In genomic region chr19:2982983-2983350, GRCh38 we compare ENCODE assay signal across 8 cellular contexts. TPM values are rescaled to one million over a fixed set of nuclear protein-coding genes. Genes with fewer than 3 reads are reported as not detected.
A peak's percentile ranks its signal among the peaks of the same experiment; 100 is the strongest.
DNase-seq lines count a peak whose midpoint lies in the region; ATAC-seq and TF ChIP-seq lines count a peak whose summit lies in the region.

No MANE protein-coding gene starts in this region.

- peak overlapping the region; percentile 31 for H3K4me2 ChIP-seq in smooth muscle cell

- peak overlapping the region; percentile 90 for H3K27ac ChIP-seq in adipose tissue (ENCODE audit: low read depth, low read length)
- peak overlapping the region; percentile 83 to 85 for H3K27ac ChIP-seq in right atrium auricular region
- H3K27ac ChIP-seq in smooth muscle cell (ENCODE audit: low read depth): no peak overlapping the region

- CTCF ChIA-PET in activated CD4-positive, alpha-beta memory T cell treated with anti-CD3 and anti-CD28 coated beads, Interleukin-2, amount 10 ng/mL, durations not matched to agents 7 days and 5 days (lab: Charles Lee): no interaction called here

- no peak overlapping the region for H2AFZ ChIP-seq in smooth muscle cell (ENCODE audit: low read depth)

- no peak overlapping the region for H3K9ac ChIP-seq in smooth muscle cell (ENCODE audit: low read depth)

- WGBS in adipose tissue, 3 donors: 0 to 8% (median 3%) methylated on average over 9 to 10 of the region's 10 CpGs
- 35% methylated on average over 10 of the region's 10 CpGs for WGBS in smooth muscle cell (ENCODE audit: low lambda C conversion rate)

- TF ChIP-seq CTCF in right atrium auricular region (IDR thresholded peaks at IDR 0.05) (no peak), smooth muscle cell (IDR thresholded peaks at IDR 0.05; ENCODE audit: borderline replicate concordance, insufficient read depth, poor library complexity, severe bottlenecking) (no peak)

- H3K4me3 ChIP-seq in right atrium auricular region (no peak overlapping the region), smooth muscle cell (no peak overlapping the region)

- peaks cover under 1% of the 10 kb centered on the region for H3F3A ChIP-seq in smooth muscle cell (ENCODE audit: low read depth)

- no peaks in the 10 kb centered on the region for H3K27me3 ChIP-seq in right atrium auricular region
- no peaks in the 10 kb centered on the region for H3K27me3 ChIP-seq in smooth muscle cell (ENCODE audit: low read depth)

- H3K27me3 Mint-ChIP-seq in activated CD4-positive, alpha-beta memory T cell treated with anti-CD3 and anti-CD28 coated beads, Interleukin-2, amount 10 ng/mL, durations not matched to agents 7 days and 5 days: peaks cover 17% of the 10 kb centered on the region

- DNase-seq in LHCN-M2 (ENCODE audit: low read depth): peak; percentile 37
- peak; percentile 95 for DNase-seq in right atrium auricular region (ENCODE audit: low spot score)
- DNase-seq in smooth muscle cell (lab: John Stamatoyannopoulos, UW; ENCODE audit: unreplicated experiment): peak; percentile 25
- DNase-seq in activated CD4-positive, alpha-beta memory T cell treated with anti-CD3 and anti-CD28 coated beads, Interleukin-2, amount 10 ng/mL, durations not matched to agents 7 days and 5 days: no peak
- no peak for DNase-seq in NCI-H1930 (lab: John Stamatoyannopoulos, UW)
- DNase-seq in UCSD-AML1 (lab: John Stamatoyannopoulos, UW; ENCODE audit: unreplicated experiment): no peak

- no peaks in the 10 kb centered on the region for H3K79me2 ChIP-seq in smooth muscle cell (ENCODE audit: low read depth)

- no peaks in the 10 kb centered on the region for H3K4me1 Mint-ChIP-seq in activated CD4-positive, alpha-beta memory T cell treated with anti-CD3 and anti-CD28 coated beads, Interleukin-2, amount 10 ng/mL, durations not matched to agents 7 days and 5 days

- H3K4me3 Mint-ChIP-seq in activated CD4-positive, alpha-beta memory T cell treated with anti-CD3 and anti-CD28 coated beads, Interleukin-2, amount 10 ng/mL, durations not matched to agents 7 days and 5 days: no peak overlapping the region

- POLR2A ChIA-PET in activated CD4-positive, alpha-beta memory T cell treated with anti-CD3 and anti-CD28 coated beads, Interleukin-2, amount 10 ng/mL, durations not matched to agents 7 days and 5 days (lab: Charles Lee): interaction anchor here (0.6 kb wide), 1 partner anchor 306 kb away, joined by 3 read pairs; no protein-coding TSS in a partner anchor

- no peaks in the 10 kb centered on the region for H4K20me1 ChIP-seq in smooth muscle cell (ENCODE audit: low read depth)

- ATAC-seq in HG03432 (IDR thresholded peaks at IDR 0.05; ENCODE audit: unreplicated experiment): no peak

- no peaks in the 10 kb centered on the region for H3K36me3 ChIP-seq in right atrium auricular region
- no peaks in the 10 kb centered on the region for H3K36me3 ChIP-seq in smooth muscle cell (ENCODE audit: low read depth)

- H3K36me3 Mint-ChIP-seq in activated CD4-positive, alpha-beta memory T cell treated with anti-CD3 and anti-CD28 coated beads, Interleukin-2, amount 10 ng/mL, durations not matched to agents 7 days and 5 days (ENCODE audit: low read depth): no peaks in the 10 kb centered on the region

- no peaks in the 10 kb centered on the region for H3K9me3 ChIP-seq in right atrium auricular region
- no peaks in the 10 kb centered on the region for H3K9me3 ChIP-seq in smooth muscle cell (replicated peaks; ENCODE audit: low read depth)

- H3K27ac Mint-ChIP-seq in activated CD4-positive, alpha-beta memory T cell treated with anti-CD3 and anti-CD28 coated beads, Interleukin-2, amount 10 ng/mL, durations not matched to agents 7 days and 5 days: no peak overlapping the region

- H3K4me1 ChIP-seq in right atrium auricular region (peaks cover 0 to 32% of the 10 kb centered on the region in 2 donors), smooth muscle cell (ENCODE audit: low read depth) (peaks cover 17% of the 10 kb centered on the region)

- no peaks in the 10 kb centered on the region for H3K9me3 Mint-ChIP-seq in activated CD4-positive, alpha-beta memory T cell treated with anti-CD3 and anti-CD28 coated beads, Interleukin-2, amount 10 ng/mL, durations not matched to agents 7 days and 5 days

RNA-seq across cellular contexts. Expression of gene TLE6, which starts 5.6 kb away (rescaled TPM):
- 0.40 TPM in 1 of 2 replicates, not detected in the other for total RNA-seq in LHCN-M2 (2014; rRNA removed)
- 0.30 TPM for polyA plus RNA-seq in LHCN-M2 (2012)
- 1 to 10 TPM in 2 of 3 donors, under 1 TPM in 1; 0.77 to 2.2 (median 1.8) TPM for polyA plus RNA-seq in adipose tissue
- 1 to 10 TPM; 2.1 to 5.2 TPM for total RNA-seq in right atrium auricular region
- 0.27 and 4.1 TPM in 2 replicates for total RNA-seq in smooth muscle cell
- polyA plus RNA-seq in smooth muscle cell: 0.70 and 3.2 TPM in 2 replicates
- 1 to 10 TPM; 1.1 to 2.0 TPM for total RNA-seq in activated CD4-positive, alpha-beta memory T cell treated with anti-CD3 and anti-CD28 coated beads, Interleukin-2, amount 10 ng/mL, durations not matched to agents 7 days and 5 days

RNA-seq across cellular contexts. Expression of gene ZNF77, which starts 38.2 kb away (rescaled TPM):
- total RNA-seq in LHCN-M2 (2014; rRNA removed) (2.9 and 3.3 TPM in 2 replicates), right atrium auricular region (1 to 10 TPM; 1.7 to 4.2 TPM), smooth muscle cell (2.5 and 4.5 TPM in 2 replicates)
- polyA plus RNA-seq in LHCN-M2 (2012): 1.8 TPM
- polyA plus RNA-seq in adipose tissue (1 to 10 TPM; 1.1 to 2.1 (median 1.7) TPM), smooth muscle cell (2.3 and 3.5 TPM in 2 replicates)
- total RNA-seq in activated CD4-positive, alpha-beta memory T cell treated with anti-CD3 and anti-CD28 coated beads, Interleukin-2, amount 10 ng/mL, durations not matched to agents 7 days and 5 days: 1 to 10 TPM; 4.0 to 4.2 TPM

RNA-seq across cellular contexts. Expression of gene TLE2, which starts 46.1 kb away (rescaled TPM):
- total RNA-seq in LHCN-M2 (2014; rRNA removed) (0.69 and 2.4 TPM in 2 replicates), right atrium auricular region (100 to 1,000 TPM in 1 of 2 donors, 10 to 100 TPM in 1; 41.2 to 101 TPM), smooth muscle cell (7.1 and 7.7 TPM in 2 replicates)
- 0.44 TPM for polyA plus RNA-seq in LHCN-M2 (2012)
- polyA plus RNA-seq in adipose tissue (10 to 100 TPM; 21.1 to 53.6 (median 25.2) TPM), smooth muscle cell (13.6 and 14.9 TPM in 2 replicates)
- 1 to 10 TPM; 1.3 to 1.4 TPM for total RNA-seq in activated CD4-positive, alpha-beta memory T cell treated with anti-CD3 and anti-CD28 coated beads, Interleukin-2, amount 10 ng/mL, durations not matched to agents 7 days and 5 days

Comparison
In these comparisons a context has a peak if more than half of its experiments do, and no peak if none do; other contexts are left out.
1. DNase-seq: peak in LHCN-M2 (single experiment), right atrium auricular region (single experiment) and smooth muscle cell (single experiment); none in activated CD4-positive, alpha-beta memory T cell treated with anti-CD3 and anti-CD28 coated beads, Interleukin-2, amount 10 ng/mL, durations not matched to agents 7 days and 5 days (single experiment), NCI-H1930 (0 of 2) and UCSD-AML1 (single experiment).